ENCODE assay signal across 9 cellular contexts in genomic region chr12:78865297-78865955, GRCh38. TPM values are rescaled to one million over a fixed set of nuclear protein-coding genes. Genes with fewer than 3 reads are reported as not detected.
DNase-seq lines count a peak whose midpoint lies in the region; ATAC-seq and TF ChIP-seq lines count a peak whose summit lies in the region.
"Had no signal": no experiment of that assay in that cellular context is flagged by ENCODE, and none has a peak within 500 bp of the region (broad histone marks: within the 10 kb centered on the region; RNA-seq: fewer than 3 reads in every experiment).

No MANE protein-coding gene starts in this region.

- no peaks in the 10 kb centered on the region for H3K9me3 Mint-ChIP-seq in Caco-2 (ENCODE audit: unreplicated experiment)
- no peaks in the 10 kb centered on the region for H3K9me3 Mint-ChIP-seq in neural progenitor cell
- H3K9me3 Mint-ChIP-seq: activated T-cell treated with anti-CD3 and anti-CD28 coated beads, Interleukin-2, amount 50 U/mL, for 24 hours had no signal

- H4K20me1 ChIP-seq in neural progenitor cell (ENCODE audit: low read depth) = peaks cover 25% of the 10 kb centered on the region

- H3K4me2 ChIP-seq in neural progenitor cell = peak overlapping the region; percentile 90

- CTCF ChIA-PET in Caco-2 (lab: Charles Lee) = no interaction called here

- H3K27ac Mint-ChIP-seq in Caco-2 (ENCODE audit: unreplicated experiment) (no peak overlapping the region), neural progenitor cell (no peak overlapping the region)
- H3K27ac Mint-ChIP-seq: activated T-cell treated with anti-CD3 and anti-CD28 coated beads, Interleukin-2, amount 50 U/mL, for 24 hours had no signal

- no peak for ATAC-seq in GM19351 (IDR thresholded peaks at IDR 0.05; ENCODE audit: unreplicated experiment)

- no peaks in the 10 kb centered on the region for H3K36me3 Mint-ChIP-seq in Caco-2 (ENCODE audit: insufficient read depth, unreplicated experiment)
- no peaks in the 10 kb centered on the region for H3K36me3 Mint-ChIP-seq in neural progenitor cell

- no TSS peak for BruUV-seq in Caco-2 (replicated peaks; lab: Mats Ljungman, UMichigan)

- in situ Hi-C loops in HAP-1 (cut with MboI; ENCODE audit: low sequenced_read_pairs) = no loop called here

- H3K4me1 ChIP-seq in Caco-2 (peaks cover 8% of the 10 kb centered on the region), neural progenitor cell (peaks cover 30% of the 10 kb centered on the region), HAP-1 (0 out of 2 replicates have a peak, but pooled peaks cover 3% of the 10 kb centered on the region)

- intact Hi-C loops in Caco-2 (cut with micrococcal nuclease; ENCODE audit: unreplicated experiment) = no loop called here

- H3K36me3 ChIP-seq in Caco-2 (ENCODE audit: control insufficient read depth, insufficient read depth, low read length) = no peaks in the 10 kb centered on the region
- no peaks in the 10 kb centered on the region for H3K36me3 ChIP-seq in neural progenitor cell
- H3K36me3 ChIP-seq in HAP-1 (replicated peaks) = no peaks in the 10 kb centered on the region

- peak overlapping the region; percentile 48 for H3K9ac ChIP-seq in neural progenitor cell

- H3K9me3 ChIP-seq in Caco-2 (no peaks in the 10 kb centered on the region), neural progenitor cell (ENCODE audit: low read depth) (no peaks in the 10 kb centered on the region), HAP-1 (no peaks in the 10 kb centered on the region)

- H3K27me3 Mint-ChIP-seq in Caco-2 (ENCODE audit: insufficient read depth, unreplicated experiment) (peaks cover 15% of the 10 kb centered on the region), neural progenitor cell (ENCODE audit: insufficient read depth, low read depth) (peaks cover 7% of the 10 kb centered on the region)

- DNase-seq in Caco-2 (no peak), NCI-H1105 treated with DMSO at 0.1 percent for 48 hours (lab: John Stamatoyannopoulos, UW) (peak; percentile 74), coronary artery (ENCODE audit: low spot score) (no peak), neural progenitor cell (ENCODE audit: low spot score) (peak; percentile 12), AG20443 (ENCODE audit: low spot score) (no peak), HAP-1 (ENCODE audit: low spot score in 2 of 2) (no peak), DMS114 treated with DMSO at 0.1 percent for 48 hours (lab: John Stamatoyannopoulos, UW; ENCODE audit: unreplicated experiment) (no peak)
- DNase-seq: activated T-cell treated with anti-CD3 and anti-CD28 coated beads, Interleukin-2, amount 50 U/mL, for 24 hours had no signal

- peaks cover 57% of the 10 kb centered on the region for H3K79me2 ChIP-seq in neural progenitor cell (ENCODE audit: low read depth)

- H3K4me1 Mint-ChIP-seq in Caco-2 (ENCODE audit: low read depth, unreplicated experiment) (peaks cover 11% of the 10 kb centered on the region), neural progenitor cell (peaks cover 8% of the 10 kb centered on the region)

- no peak overlapping the region for H3K4me3 ChIP-seq in Caco-2 (ENCODE audit: low read depth, low read length)
- H3K4me3 ChIP-seq in coronary artery = peak overlapping the region; percentile 67
- peak overlapping the region; percentile 94 for H3K4me3 ChIP-seq in neural progenitor cell
- H3K4me3 ChIP-seq in HAP-1 = no peak overlapping the region

- H3K4me3 Mint-ChIP-seq in Caco-2 (ENCODE audit: unreplicated experiment) (peak overlapping the region; percentile 84), neural progenitor cell (peak overlapping the region; percentile 96)
- H3K4me3 Mint-ChIP-seq: activated T-cell treated with anti-CD3 and anti-CD28 coated beads, Interleukin-2, amount 50 U/mL, for 24 hours had no signal

- peaks cover 22% of the 10 kb centered on the region for H3F3A ChIP-seq in neural progenitor cell (ENCODE audit: low read depth)

- H2AFZ ChIP-seq in neural progenitor cell (replicated peaks) = peak overlapping the region; percentile 90

- H3K27ac ChIP-seq in coronary artery (no peak overlapping the region), neural progenitor cell (no peak overlapping the region)

- H3K27me3 ChIP-seq in Caco-2 (replicated peaks; ENCODE audit: control insufficient read depth, insufficient read depth, low read length) (no peaks in the 10 kb centered on the region), neural progenitor cell (no peaks in the 10 kb centered on the region), HAP-1 (ENCODE audit: low read depth) (no peaks in the 10 kb centered on the region)

- TF ChIP-seq CTCF in Caco-2 (IDR thresholded peaks at IDR 0.05; ENCODE audit: insufficient read depth in 1 of 2, low read depth in 1 of 2, low read length in 1 of 2, severe bottlenecking in 1 of 2, unreplicated experiment in 1 of 2) (no peak), coronary artery (IDR thresholded peaks at IDR 0.05) (no peak), neural progenitor cell (IDR thresholded peaks at IDR 0.05) (no peak)

- POLR2A ChIA-PET in Caco-2 (lab: Charles Lee) = no interaction called here

RNA-seq across cellular contexts. Expression of gene SYT1, which starts 0.9 kb away (rescaled TPM):
- total RNA-seq in Caco-2 (2022) = 0.39 and 1.2 TPM in 2 replicates
- total RNA-seq in neural progenitor cell (ENCODE audit: low replicate concordance) = 28.1 and 36.9 TPM in 2 replicates

Comparison
In these comparisons a context has a peak if more than half of its experiments do, and no peak if none do; other contexts are left out.
1. DNase-seq: peak in NCI-H1105 treated with DMSO at 0.1 percent for 48 hours (single experiment) and neural progenitor cell (single experiment); none in Caco-2 (0 of 2), coronary artery (single experiment), AG20443 (single experiment), HAP-1 (0 of 2) and DMS114 treated with DMSO at 0.1 percent for 48 hours (single experiment).
2. H3K4me3 ChIP-seq: peak in coronary artery (single experiment) and neural progenitor cell (single experiment); none in Caco-2 (single experiment) and HAP-1 (single experiment).
3. RNA of gene SYT1, which starts 0.9 kb away (total RNA-seq): 28.1 to 36.9 TPM in neural progenitor cell; 0.39 to 1.2 TPM in Caco-2; every median in the first group is over 10 times any median in the second.